In the genomic region with DNA sequence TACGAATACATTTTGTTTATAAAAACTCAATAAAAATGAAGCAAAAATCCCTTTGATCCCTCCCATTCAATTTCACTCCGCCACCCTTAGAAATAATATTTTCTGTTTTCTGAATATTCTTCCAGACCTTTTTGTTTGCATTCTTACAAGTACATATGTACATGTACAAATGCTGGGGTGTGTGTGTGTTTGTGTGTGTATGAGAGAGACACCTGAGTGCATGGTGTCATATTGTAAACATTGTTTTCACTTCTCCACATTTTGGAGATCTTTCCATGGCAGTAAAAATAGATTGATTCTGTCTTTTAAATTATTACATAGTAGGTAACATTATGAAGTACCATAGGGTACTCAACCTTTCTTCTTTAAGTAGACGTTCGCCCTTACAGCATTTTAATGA, we compare ENCODE assay signal across 8 cellular contexts. TPM values are rescaled to one million over a fixed set of nuclear protein-coding genes. Genes with fewer than 3 reads are reported as not detected.
DNase-seq lines count a peak whose midpoint lies in the region; ATAC-seq and TF ChIP-seq lines count a peak whose summit lies in the region.

No MANE protein-coding gene starts in this region.

- peak overlapping the region; percentile 97 for H3K27ac ChIP-seq in GM23248
- H3K27ac ChIP-seq in OCI-LY1 (ENCODE audit: low read depth, low read length, poor library complexity, severe bottlenecking), result peak overlapping the region; percentile 90

- peaks cover 10% of the 10 kb centered on the region for H3K4me1 ChIP-seq in GM23248 (ENCODE audit: insufficient read depth)
- H3K4me1 ChIP-seq in OCI-LY1 (ENCODE audit: insufficient read depth, low read length, severe bottlenecking), result peaks cover 30% of the 10 kb centered on the region

- TF ChIP-seq CTCF in OCI-LY1 (IDR thresholded peaks at IDR 0.05; ENCODE audit: low read length) (no peak), epithelial cell of proximal tubule (conservative IDR thresholded peaks at IDR 0.05; ENCODE audit: low read depth, low read length) (no peak), retinal pigment epithelial cell (conservative IDR thresholded peaks at IDR 0.05; ENCODE audit: low read depth, low read length) (no peak)

- peak overlapping the region; percentile 97 for H3K9ac ChIP-seq in GM23248
- peak overlapping the region; percentile 78 for H3K9ac ChIP-seq in OCI-LY1 (ENCODE audit: low read length)

- WGBS in GM23248 (ENCODE audit: low coverage in 1 of 2, low lambda C conversion rate in 2 of 2, missing lambda C conversion rate in 2 of 2), 2 experiments, result 40 to 42% methylated on average over 4 of the region's 4 CpGs

- peak overlapping the region; percentile 94 for H3K4me2 ChIP-seq in GM23248 (ENCODE audit: unreplicated experiment)
- H3K4me2 ChIP-seq in OCI-LY1 (ENCODE audit: low read length), result peak overlapping the region; percentile 78

- H3F3A ChIP-seq in GM23248 (ENCODE audit: insufficient read depth) (peaks cover 37% of the 10 kb centered on the region), OCI-LY1 (ENCODE audit: insufficient read depth, low read length) (no peaks in the 10 kb centered on the region)

- H3K4me3 ChIP-seq in GM23248, result peak overlapping the region; percentile 94
- H3K4me3 ChIP-seq in OCI-LY1 (ENCODE audit: low read depth, low read length, poor library complexity, severe bottlenecking), result peak overlapping the region; percentile 74
- peak overlapping the region; percentile 86 for H3K4me3 ChIP-seq in epithelial cell of proximal tubule (ENCODE audit: low read depth, low read length)
- H3K4me3 ChIP-seq in retinal pigment epithelial cell (ENCODE audit: low read length), result peak overlapping the region; percentile 89

- in situ Hi-C loops in GM23248 (cut with MboI), result no loop called here

- H2AFZ ChIP-seq in GM23248 (no peak overlapping the region; the same call in 1 of the 2 replicates), OCI-LY1 (ENCODE audit: low read length) (no peak overlapping the region)

- H3K27me3 ChIP-seq in GM23248 (replicated peaks; ENCODE audit: insufficient read depth) (no peaks in the 10 kb centered on the region), OCI-LY1 (ENCODE audit: insufficient read depth, low read length) (no peaks in the 10 kb centered on the region)

- no peaks in the 10 kb centered on the region for H3K9me3 ChIP-seq in GM23248 (ENCODE audit: low read depth)
- no peaks in the 10 kb centered on the region for H3K9me3 ChIP-seq in OCI-LY1 (ENCODE audit: low read length)

- no peaks in the 10 kb centered on the region for H3K9me2 ChIP-seq in GM23248 (ENCODE audit: insufficient read depth)
- no peaks in the 10 kb centered on the region for H3K9me2 ChIP-seq in OCI-LY1 (ENCODE audit: low read depth, low read length)

- H4K20me1 ChIP-seq in GM23248 (ENCODE audit: insufficient read depth) (peaks cover 8% of the 10 kb centered on the region; the same call in 1 of the 2 replicates), OCI-LY1 (ENCODE audit: insufficient read depth, low read length) (no peaks in the 10 kb centered on the region)

- H3K79me2 ChIP-seq in GM23248 (ENCODE audit: insufficient read depth), result peaks cover 90% of the 10 kb centered on the region
- H3K79me2 ChIP-seq in OCI-LY1 (ENCODE audit: insufficient read depth, low read length), result peaks cover 77% of the 10 kb centered on the region

- no peak for DNase-seq in GM23248
- no peak for DNase-seq in epithelial cell of proximal tubule (ENCODE audit: low read depth)
- DNase-seq in retinal pigment epithelial cell (ENCODE audit: low read depth), result no peak
- no peak for DNase-seq in NCI-H1436 treated with DMSO at 0.1 percent for 48 hours (lab: John Stamatoyannopoulos, UW)
- DNase-seq in NCI-H1092 (lab: John Stamatoyannopoulos, UW), result no peak
- DNase-seq in activated effector memory CD4-positive, alpha-beta T cell treated with Interleukin-2 at 50 U/mL for 16 hours, result no peak

- no peak for ATAC-seq in GM18498 (IDR thresholded peaks at IDR 0.05; ENCODE audit: unreplicated experiment)

- H3K36me3 ChIP-seq in GM23248 (ENCODE audit: low read depth) (no peaks in the 10 kb centered on the region), OCI-LY1 (ENCODE audit: insufficient read depth, low read length) (peaks cover 12% of the 10 kb centered on the region)

RNA-seq across cellular contexts. Expression of a gene that starts 1.2 kb away (rescaled TPM):
- total RNA-seq in GM23248 (2014; rRNA removed; shearing (Covaris generic)), result 65.5 and 93.8 TPM in 2 replicates
- polyA plus RNA-seq in GM23248 (2016; fragmentation: Nextera tagmentation; extraction: Ambion mirVana), result 188 TPM in 2 replicates
- total RNA-seq in epithelial cell of proximal tubule, result 47.7 and 62.3 TPM in 2 replicates

RNA-seq across cellular contexts. Expression of a gene that starts 1.6 kb away (rescaled TPM):
- total RNA-seq in GM23248 (2014; rRNA removed; shearing (Covaris generic)), result 56.0 and 63.4 TPM in 2 replicates
- 94.1 and 99.6 TPM in 2 replicates for polyA plus RNA-seq in GM23248 (2016; fragmentation: Nextera tagmentation; extraction: Ambion mirVana)
- total RNA-seq in epithelial cell of proximal tubule, result 35.5 and 37.5 TPM in 2 replicates

RNA-seq across cellular contexts. Expression of a gene that starts 24.1 kb away (rescaled TPM):
- 0.11 TPM in 1 of 2 replicates, not detected in the other for total RNA-seq in GM23248 (2014; rRNA removed; shearing (Covaris generic))
- 0.11 TPM in 1 of 2 replicates, not detected in the other for polyA plus RNA-seq in GM23248 (2016; fragmentation: Nextera tagmentation; extraction: Ambion mirVana)
- total RNA-seq in epithelial cell of proximal tubule, result not detected in 2 replicates
